ENCODE assay signal across 8 cellular contexts in the genomic region with DNA sequence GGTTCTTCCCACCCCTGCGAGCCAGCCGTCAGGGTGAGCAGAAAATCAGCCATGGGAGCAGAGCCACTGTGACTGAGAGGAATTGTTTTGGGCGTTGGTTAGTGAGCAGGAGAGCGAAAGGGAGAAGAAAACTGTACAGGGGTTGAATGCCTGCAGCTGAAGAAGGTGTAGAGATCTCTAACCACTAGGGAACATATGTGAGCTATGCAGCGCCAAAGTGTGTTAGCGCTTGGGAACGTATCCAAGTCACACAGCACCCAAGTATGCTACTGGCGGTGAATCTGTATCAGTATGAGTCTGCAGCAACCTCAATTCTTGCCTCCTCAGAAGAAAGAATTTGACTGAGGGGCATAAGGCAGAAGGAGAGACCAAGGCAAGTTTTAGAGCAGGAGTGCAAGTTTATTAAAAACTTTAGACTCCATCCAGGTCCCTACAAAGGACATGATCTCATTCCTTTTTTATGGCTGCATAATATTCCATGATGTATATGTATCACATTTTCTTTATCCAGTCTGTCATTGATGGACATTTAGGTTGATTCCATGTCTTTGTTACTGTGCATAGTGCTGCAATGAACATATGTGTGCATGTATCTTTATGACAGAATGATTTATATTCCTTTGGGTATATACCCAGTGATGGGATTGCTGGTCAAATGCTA. TPM values are rescaled to one million over a fixed set of nuclear protein-coding genes. Genes with fewer than 3 reads are reported as not detected.
DNase-seq lines count a peak whose midpoint lies in the region; ATAC-seq, FAIRE-seq and TF ChIP-seq lines count a peak whose summit lies in the region.
"Not testable (repeated sequence)": the region's sequence is repeated elsewhere in the genome, so short reads cannot be mapped to it uniquely, and the experiment has no call there.

No MANE protein-coding gene starts in this region.

- BruUV-seq in K562 (replicated peaks; lab: Mats Ljungman, UMichigan): not testable (repeated sequence)

- H4K20me1 ChIP-seq in OCI-LY3 (ENCODE audit: insufficient read depth, low read length); K562 (replicated peaks; ENCODE audit: control insufficient read depth, insufficient read depth, low read length); keratinocyte (ENCODE audit: control insufficient read depth, extremely low read depth, insufficient read depth, low read length); neural progenitor cell (ENCODE audit: low read depth): not testable (repeated sequence)

- in situ Hi-C loops in K562 (cut with MboI): not testable (repeated sequence)

- CTCF ChIA-PET in K562 (lab: Yijun Ruan, JAX; ENCODE audit: low intra/inter-chr PET ratio): not testable (repeated sequence)

- DNase-seq in DMS 273 (lab: John Stamatoyannopoulos, UW; ENCODE audit: unreplicated experiment): peak; percentile 31
- DNase-seq in K562 (ENCODE audit: extremely low read depth in 1 of 4, low spot score in 3 of 4); keratinocyte (ENCODE audit: low read depth, low spot score); neural progenitor cell (ENCODE audit: low spot score); upper lobe of right lung: not testable (repeated sequence)

- TF ChIP-seq RAD21 in K562 (CRISPR knock-in tag; conservative IDR thresholded peaks at IDR 0.05 in 1 of 2, IDR thresholded peaks at IDR 0.05 in 1 of 2): not testable (repeated sequence)

- POLR2A ChIA-PET in K562 (lab: Yijun Ruan, JAX): interaction anchor here (0.5 kb wide), 1 partner anchor 200 kb away, joined by 3 read pairs; no protein-coding TSS in a partner anchor

- H3K4me3 ChIP-seq in OCI-LY3 (ENCODE audit: low read length); K562; keratinocyte (ENCODE audit: control insufficient read depth in 2 of 3, extremely low read depth in 1 of 3, insufficient read depth in 2 of 3, low read depth in 1 of 3, low read length in 3 of 3); neural progenitor cell; skin epidermis: not testable (repeated sequence)
- peak overlapping the region; percentile 6 for H3K4me3 ChIP-seq in upper lobe of right lung

- ATAC-seq in K562: not testable (repeated sequence)
- ATAC-seq in esophagus mucosa (peak; percentile 24), upper lobe of right lung (peak; percentile 61)

- H2AFZ ChIP-seq in OCI-LY3 (ENCODE audit: low read depth, low read length); K562 (ENCODE audit: low read depth, low read length); keratinocyte (ENCODE audit: control insufficient read depth, low read length); neural progenitor cell (replicated peaks): not testable (repeated sequence)

- not testable (repeated sequence) for TF ChIP-seq POLR2A in K562 (conservative IDR thresholded peaks at IDR 0.05)

- not testable (repeated sequence) for H3K79me2 ChIP-seq in OCI-LY3 (ENCODE audit: low read length); K562 (ENCODE audit: control insufficient read depth, insufficient read depth, low read length); keratinocyte (ENCODE audit: control insufficient read depth, insufficient read depth, low read length); neural progenitor cell (ENCODE audit: low read depth)

- dilution Hi-C loops in keratinocyte (cut with MboI; ENCODE audit: extremely low pct_ligation_motif_present, low sequenced_read_pairs): not testable (repeated sequence)

- 17% methylated on average over 8 of the region's 8 CpGs for WGBS in K562 (ENCODE audit: insufficient coverage, low coverage, missing lambda C conversion rate)

- not testable (repeated sequence) for H3K36me3 ChIP-seq in OCI-LY3 (replicated peaks; ENCODE audit: low read depth, low read length); K562 (ENCODE audit: control insufficient read depth, insufficient read depth, low read length); keratinocyte (ENCODE audit: control insufficient read depth in 2 of 2, extremely low read depth in 1 of 2, insufficient read depth in 2 of 2, low read length in 2 of 2); neural progenitor cell; upper lobe of right lung

- H3K27me3 ChIP-seq in OCI-LY3 (ENCODE audit: low read depth, low read length); keratinocyte (ENCODE audit: control insufficient read depth, extremely low read depth, insufficient read depth, low read length); neural progenitor cell; upper lobe of right lung: not testable (repeated sequence)
- H3K27me3 ChIP-seq in K562 (ENCODE audit: control insufficient read depth in 2 of 2, insufficient read depth in 2 of 2, low read length in 2 of 2): peaks cover 2 to 10% of the 10 kb centered on the region in 2 experiments; a peak in 2 of 5 replicates

- H3K4me2 ChIP-seq in OCI-LY3 (ENCODE audit: low read length): peak overlapping the region; percentile 54
- H3K4me2 ChIP-seq in K562 (ENCODE audit: insufficient read depth, low read length); neural progenitor cell: not testable (repeated sequence)
- H3K4me2 ChIP-seq in keratinocyte (ENCODE audit: control insufficient read depth, extremely low read depth, insufficient read depth, low read depth, low read length): peak overlapping the region; percentile 43

- TF ChIP-seq EP300 in K562 (IDR thresholded peaks at IDR 0.05; ENCODE audit: low read length): not testable (repeated sequence)

- not testable (repeated sequence) for H3K9me3 ChIP-seq in OCI-LY3 (ENCODE audit: insufficient read depth, low read length); K562 (replicated peaks; ENCODE audit: control insufficient read depth, insufficient read depth, low read depth, low read length); keratinocyte (ENCODE audit: control insufficient read depth, low read depth, low read length); neural progenitor cell (ENCODE audit: low read depth); upper lobe of right lung

- H3K4me3 Mint-ChIP-seq in neural progenitor cell: not testable (repeated sequence)

- peak overlapping the region; percentile 58 for H3K27ac Mint-ChIP-seq in neural progenitor cell

- H3K27ac ChIP-seq in OCI-LY3 (ENCODE audit: low read length): peak overlapping the region; percentile 89
- H3K27ac ChIP-seq in K562 (ENCODE audit: extremely low read depth, low read depth, low read length); keratinocyte (ENCODE audit: control insufficient read depth, insufficient read depth, low read length); neural progenitor cell: not testable (repeated sequence)
- H3K27ac ChIP-seq in skin epidermis: peak overlapping the region in 15 of 21 experiments; percentile 7 to 79 (median 52)
- peak overlapping the region; percentile 69 for H3K27ac ChIP-seq in upper lobe of right lung

- not testable (repeated sequence) for FAIRE-seq in K562 (lab: Jason Lieb, UNC); keratinocyte (lab: Jason Lieb, UNC)

- H3K4me1 Mint-ChIP-seq in neural progenitor cell: not testable (repeated sequence)

- peaks cover 10% of the 10 kb centered on the region for H3K27me3 Mint-ChIP-seq in neural progenitor cell (ENCODE audit: insufficient read depth, low read depth)

- H3K9me3 Mint-ChIP-seq in neural progenitor cell: not testable (repeated sequence)

- intact Hi-C loops in K562 (cut with micrococcal nuclease); upper lobe of right lung (cut with DNase I): not testable (repeated sequence)

- H3F3A ChIP-seq in neural progenitor cell (ENCODE audit: low read depth): not testable (repeated sequence)

- H3K9ac ChIP-seq in OCI-LY3 (ENCODE audit: low read length): peak overlapping the region; percentile 26; the same call in 1 of the 2 replicates
- peak overlapping the region in 1 of 2 experiments; percentile 45; a peak in 1 of 4 replicates for H3K9ac ChIP-seq in K562 (ENCODE audit: insufficient read depth in 1 of 2, low read depth in 2 of 2, low read length in 2 of 2)
- not testable (repeated sequence) for H3K9ac ChIP-seq in keratinocyte (ENCODE audit: control insufficient read depth, extremely low read depth, insufficient read depth, low read length); neural progenitor cell

- H3K9me1 ChIP-seq in K562 (ENCODE audit: control insufficient read depth, insufficient read depth, low read length); keratinocyte (ENCODE audit: control insufficient read depth, extremely low read depth, insufficient read depth, low read length): not testable (repeated sequence)

- H3K4me1 ChIP-seq in OCI-LY3 (ENCODE audit: low read length) (peaks cover 48% of the 10 kb centered on the region), upper lobe of right lung (peaks cover 25% of the 10 kb centered on the region)
- H3K4me1 ChIP-seq in K562 (replicated peaks in 1 of 2; ENCODE audit: control insufficient read depth in 2 of 2, insufficient read depth in 2 of 2, low read length in 2 of 2); keratinocyte (ENCODE audit: control insufficient read depth, extremely low read depth, insufficient read depth, low read length); neural progenitor cell: not testable (repeated sequence)

- not testable (repeated sequence) for TF ChIP-seq CTCF in OCI-LY3 (IDR thresholded peaks at IDR 0.05; ENCODE audit: low read depth, low read length); K562 (IDR thresholded peaks at IDR 0.05 in 2 of 3, conservative IDR thresholded peaks at IDR 0.05 in 1 of 3; ENCODE audit: insufficient read depth in 2 of 3, low read depth in 1 of 3, low read length in 3 of 3); keratinocyte (optimal IDR thresholded peaks at IDR 0.05 in 1 of 3, IDR thresholded peaks at IDR 0.05 in 1 of 3, conservative IDR thresholded peaks at IDR 0.05 in 1 of 3; ENCODE audit: extremely low read depth in 1 of 3, insufficient read depth in 2 of 3, low read length in 3 of 3); neural progenitor cell (IDR thresholded peaks at IDR 0.05); upper lobe of right lung (IDR thresholded peaks at IDR 0.05)

- not testable (repeated sequence) for H3K36me3 Mint-ChIP-seq in neural progenitor cell

RNA-seq across cellular contexts. Expression of gene PRKAR1A, which starts 19.7 kb away (rescaled TPM):
- 46.4 and 78.7 TPM in 2 replicates for total RNA-seq in K562 (2011; cell fraction: chromatin; rRNA removed; ENCODE audit: low replicate concordance)
- total RNA-seq in K562 (2011; cell fraction: nucleolus; rRNA removed): 33.2 and 34.7 TPM in 2 replicates
- 52.1 and 66.6 TPM in 2 replicates for total RNA-seq in K562 (2011; cell fraction: nucleoplasm; rRNA removed)
- total RNA-seq in K562 (2014; rRNA removed) (58.9 and 67.5 TPM in 2 replicates), K562 (2014; rRNA removed; fragmentation: Illumina TruSeq; extraction: Trizol) (69.2 and 85.5 TPM in 2 replicates), K562 (2015; rRNA removed; fragmentation: Illumina TruSeq; extraction: Trizol) (69.4 and 70.5 TPM in 2 replicates), K562 (2021) (83.4 and 87.2 TPM in 2 replicates), esophagus mucosa (149 TPM), neural progenitor cell (ENCODE audit: low replicate concordance) (155 and 168 TPM in 2 replicates), upper lobe of right lung (389 TPM)
- polyA plus RNA-seq in K562 (2011; rRNA removed) (67.3 and 95.6 TPM in 2 replicates), K562 (2014; fragmentation: Illumina TruSeq; extraction: Trizol) (58.2 and 58.3 TPM in 2 replicates), K562 (2014; fragmentation: Nextera tagmentation; extraction: Ambion mirVana) (10 to 100 TPM; 15.0 to 16.3 TPM), K562 (2014; rRNA removed) (56.0 and 73.0 TPM in 2 replicates), keratinocyte (149 to 212 TPM (median 176 TPM) in 3 replicates)
- polyA plus RNA-seq in K562 (2011; cell fraction: cytosol; rRNA removed): 40.0 and 44.9 TPM in 2 replicates
- polyA plus RNA-seq in K562 (2011; cell fraction: nucleus; rRNA removed): 65.4 and 66.4 TPM in 2 replicates
- 63.3 and 108 TPM in 2 replicates for polyA plus RNA-seq in K562 (2012)
- 140 and 184 TPM in 2 replicates for polyA minus RNA-seq in K562 (2011; rRNA and poly(A)+ RNA removed)
- 105 and 124 TPM in 2 replicates for polyA minus RNA-seq in K562 (2011; cell fraction: cytosol; rRNA and poly(A)+ RNA removed)
- polyA minus RNA-seq in K562 (2011; cell fraction: nucleus; rRNA and poly(A)+ RNA removed): 57.4 and 90.2 TPM in 2 replicates
- 233 TPM for polyA plus RNA-seq in keratinocyte (2011; ENCODE audit: low read depth)
- polyA plus RNA-seq in keratinocyte (2011; cell fraction: cytosol; rRNA removed): 145 and 176 TPM in 2 replicates
- 175 and 226 TPM in 2 replicates for polyA plus RNA-seq in keratinocyte (2011; cell fraction: nucleus; rRNA removed)
- 105 and 148 TPM in 2 replicates for polyA plus RNA-seq in keratinocyte (2012; ENCODE audit: low replicate concordance)
- 162 to 249 TPM (median 165 TPM) in 3 replicates for polyA minus RNA-seq in keratinocyte
- polyA minus RNA-seq in keratinocyte (2011; cell fraction: cytosol; rRNA and poly(A)+ RNA removed): 331 TPM
- polyA minus RNA-seq in keratinocyte (2011; cell fraction: nucleus; rRNA and poly(A)+ RNA removed): 97.4 and 211 TPM in 2 replicates

RNA-seq across cellular contexts. Expression of gene WIPI1, which starts 35.2 kb away (rescaled TPM):
- 35.8 and 60.9 TPM in 2 replicates for total RNA-seq in K562 (2011; cell fraction: chromatin; rRNA removed; ENCODE audit: low replicate concordance)
- total RNA-seq in K562 (2011; cell fraction: nucleolus; rRNA removed): 25.4 and 31.2 TPM in 2 replicates
- total RNA-seq in K562 (2011; cell fraction: nucleoplasm; rRNA removed): 29.5 and 34.1 TPM in 2 replicates
- 10.9 and 12.8 TPM in 2 replicates for total RNA-seq in K562 (2014; rRNA removed)
- 12.1 and 14.7 TPM in 2 replicates for total RNA-seq in K562 (2014; rRNA removed; fragmentation: Illumina TruSeq; extraction: Trizol)
- total RNA-seq in K562 (2015; rRNA removed; fragmentation: Illumina TruSeq; extraction: Trizol): 8.2 and 8.6 TPM in 2 replicates
- total RNA-seq in K562 (2021): 11.8 and 13.2 TPM in 2 replicates
- polyA plus RNA-seq in K562 (2011; rRNA removed): 11.6 and 16.9 TPM in 2 replicates
- 11.3 and 11.5 TPM in 2 replicates for polyA plus RNA-seq in K562 (2011; cell fraction: cytosol; rRNA removed)
- polyA plus RNA-seq in K562 (2011; cell fraction: nucleus; rRNA removed): 13.7 and 16.1 TPM in 2 replicates
- polyA plus RNA-seq in K562 (2012): 16.5 and 60.4 TPM in 2 replicates
- polyA plus RNA-seq in K562 (2014; fragmentation: Illumina TruSeq; extraction: Trizol): 15.6 and 15.9 TPM in 2 replicates
- polyA plus RNA-seq in K562 (2014; fragmentation: Nextera tagmentation; extraction: Ambion mirVana): 1 to 10 TPM; 3.7 to 3.8 TPM
- polyA plus RNA-seq in K562 (2014; rRNA removed): 16.0 and 23.5 TPM in 2 replicates
- 11.4 and 16.7 TPM in 2 replicates for polyA minus RNA-seq in K562 (2011; rRNA and poly(A)+ RNA removed)
- polyA minus RNA-seq in K562 (2011; cell fraction: cytosol; rRNA and poly(A)+ RNA removed): 6.6 and 7.8 TPM in 2 replicates
- 10.8 and 14.7 TPM in 2 replicates for polyA minus RNA-seq in K562 (2011; cell fraction: nucleus; rRNA and poly(A)+ RNA removed)
- 13.3 TPM for total RNA-seq in esophagus mucosa
- 49.4 to 70.8 TPM (median 62.3 TPM) in 3 replicates for polyA plus RNA-seq in keratinocyte
- 33.8 TPM for polyA plus RNA-seq in keratinocyte (2011; ENCODE audit: low read depth)
- polyA plus RNA-seq in keratinocyte (2011; cell fraction: cytosol; rRNA removed): 70.0 and 96.5 TPM in 2 replicates
- polyA plus RNA-seq in keratinocyte (2011; cell fraction: nucleus; rRNA removed): 56.3 and 58.3 TPM in 2 replicates
- 40.6 and 53.5 TPM in 2 replicates for polyA plus RNA-seq in keratinocyte (2012; ENCODE audit: low replicate concordance)
- polyA minus RNA-seq in keratinocyte: 45.2 to 76.6 TPM (median 65.1 TPM) in 3 replicates
- polyA minus RNA-seq in keratinocyte (2011; cell fraction: cytosol; rRNA and poly(A)+ RNA removed): 67.3 TPM
- 30.0 and 44.5 TPM in 2 replicates for polyA minus RNA-seq in keratinocyte (2011; cell fraction: nucleus; rRNA and poly(A)+ RNA removed)
- 27.8 and 29.5 TPM in 2 replicates for total RNA-seq in neural progenitor cell (ENCODE audit: low replicate concordance)
- 38.1 TPM for total RNA-seq in upper lobe of right lung
